Comparison of ENCODE assay signal across 8 cellular contexts in genomic region chr20:18137412-18138265, GRCh38. TPM values are rescaled to one million over a fixed set of nuclear protein-coding genes. Genes with fewer than 3 reads are reported as not detected.
A peak's percentile ranks its signal among the peaks of the same experiment; 100 is the strongest.
DNase-seq lines count a peak whose midpoint lies in the region; ATAC-seq, FAIRE-seq and TF ChIP-seq lines count a peak whose summit lies in the region.

TSS of gene KAT14 (plus strand) at chr20:18137863. CDS start at chr20:18142661, 4,798 bp downstream.
A gene with protein sequence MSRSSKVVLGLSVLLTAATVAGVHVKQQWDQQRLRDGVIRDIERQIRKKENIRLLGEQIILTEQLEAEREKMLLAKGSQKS (plus strand): TSS chr20:18137863. CDS start chr20:18137956, 93 bp downstream.

- in situ Hi-C loops in GM18951 (cut with MboI; ENCODE audit: low sequenced_read_pairs, unreplicated experiment), result no loop called here

- FAIRE-seq in kidney (lab: Jason Lieb, UNC), result no peak

- peaks cover 0 to 2% of the 10 kb centered on the region in 2 donors for H3K36me3 ChIP-seq in kidney (ENCODE audit: control insufficient read depth in 1 of 2, insufficient read depth in 2 of 2, low read length in 2 of 2)

- peak; percentile 91 for TF ChIP-seq POLR2A in GM18951 (IDR thresholded peaks at IDR 0.05; ENCODE audit: extremely low read depth, insufficient read depth, insufficient read length)

- peak within 1 kb of the TSS; percentile 82 to 94 for H3K9ac ChIP-seq in kidney (ENCODE audit: low read length in 2 of 2)

- no peaks in the 10 kb centered on the region for H3K9me3 ChIP-seq in kidney (ENCODE audit: control insufficient read depth in 1 of 2, low read length in 2 of 2)

- peaks cover 14 to 15% of the 10 kb centered on the region in 2 donors for H3K4me1 ChIP-seq in kidney (ENCODE audit: control insufficient read depth in 1 of 2, insufficient read depth in 1 of 2, low read depth in 1 of 2, low read length in 2 of 2)

- peak within 1 kb of the TSS; percentile 82 to 86 for H3K27ac ChIP-seq in kidney (ENCODE audit: low read depth in 2 of 2, low read length in 2 of 2)

- intact Hi-C loops in kidney (cut with DNase I), result no loop called here

- H3K4me3 ChIP-seq in AG10803 (ENCODE audit: low read length) (peak within 1 kb of the TSS; percentile 71), kidney (ENCODE audit: low read length in 2 of 2) (peak within 1 kb of the TSS; percentile 87 to 99)

- peak; percentile 94 for DNase-seq in AG10803 (ENCODE audit: low read depth)
- peak; percentile 73 to 96 for DNase-seq in NCI-H446 (lab: John Stamatoyannopoulos, UW)
- DNase-seq in activated CD4-positive, CD25-positive, alpha-beta regulatory T cell treated with anti-CD3 and anti-CD28 coated beads, Interleukin-2, amount 50 U/mL, for 72 hours, result peak; percentile 94
- peak; percentile 87 for DNase-seq in cerebellar cortex (ENCODE audit: low spot score)
- DNase-seq in kidney, result peak; percentile 97
- peak; percentile 84 to 93 for DNase-seq in stimulated activated CD4-positive, alpha-beta T cell treated with anti-CD3 and anti-CD28 coated beads, Interleukin-15, amount 100 ng/mL, for 1 hour (ENCODE audit: low read depth in 1 of 2, low spot score in 1 of 2)

- TF ChIP-seq CTCF in AG10803 (conservative IDR thresholded peaks at IDR 0.05; ENCODE audit: low read length) (no peak), kidney (IDR thresholded peaks at IDR 0.05; ENCODE audit: borderline replicate concordance, extremely low read depth, insufficient read depth) (no peak)

- ATAC-seq in HG03175 (IDR thresholded peaks at IDR 0.05; ENCODE audit: unreplicated experiment), result peak; percentile 87

RNA-seq across cellular contexts. Expression of gene KAT14, which starts in this region (rescaled TPM):
- 12.8 TPM for total RNA-seq in kidney
- polyA plus RNA-seq in kidney (ENCODE audit: insufficient read depth, low read depth, low replicate concordance), result 10.2 TPM

RNA-seq across cellular contexts. Expression of the second gene that starts in this region (rescaled TPM):
- 13.1 TPM for total RNA-seq in kidney
- 19.7 TPM for polyA plus RNA-seq in kidney (ENCODE audit: insufficient read depth, low read depth, low replicate concordance)

Comparison
In these comparisons a context has a peak if more than half of its experiments do, and no peak if none do; other contexts are left out.
1. Peak in every context shown above with its lines: DNase-seq, ATAC-seq, H3K4me3 ChIP-seq and H3K27ac ChIP-seq.